ENCODE assay signal across 35 cellular contexts in genomic region chr17:52532373-52532772, GRCh38.
"Had no signal": no experiment of that assay in that cellular context is flagged by ENCODE, and none has a peak within 500 bp of the region (broad histone marks: within the 10 kb centered on the region; RNA-seq: fewer than 3 reads in every experiment).

No MANE protein-coding gene starts in this region.

- H3K36me3 ChIP-seq: MG63 had no signal

- H3K27ac ChIP-seq: KMS-11 had no signal

- H3K9me3 ChIP-seq: MG63 had no signal

- H3K4me3 ChIP-seq: MG63 had no signal

- H3K9ac ChIP-seq: KMS-11 had no signal

- H3K4me2 ChIP-seq: KMS-11 had no signal

- H3K27me3 ChIP-seq: MG63 had no signal

- DNase-seq: Karpas-422, Kasumi-1, KG1, MG63, MM.1S, MV-4-11, NCI-H1048, NCI-H1092, NCI-H1105, NCI-H1105 treated with DMSO at 0.1 percent for 48 hours, NCI-H1417, NCI-H1417 treated with DMSO at 0.1 percent for 48 hours, NCI-H1436, NCI-H1436 treated with DMSO at 0.1 percent for 48 hours, NCI-H146, NCI-H1694, NCI-H1694 treated with DMSO at 0.1 percent for 48 hours, NCI-H187, NCI-H187 treated with DMSO at 0.1 percent for 48 hours, NCI-H1930, NCI-H2029, NCI-H2029 treated with DMSO at 0.1 percent for 48 hours, NCI-H2081, NCI-H2081 treated with DMSO at 0.1 percent for 48 hours, NCI-H2107, NCI-H2171, NCI-H2171 treated with DMSO at 0.1 percent for 48 hours, NCI-H2227 treated with DMSO at 0.1 percent for 48 hours, NCI-H226, NCI-H345, NCI-H446, NCI-H446 treated with DMSO at 0.1 percent for 48 hours, NCI-H510A, NCI-H510A treated with DMSO at 0.1 percent for 48 hours had no signal
